Comparison of ENCODE assay signal across 29 cellular contexts in the genomic region with DNA sequence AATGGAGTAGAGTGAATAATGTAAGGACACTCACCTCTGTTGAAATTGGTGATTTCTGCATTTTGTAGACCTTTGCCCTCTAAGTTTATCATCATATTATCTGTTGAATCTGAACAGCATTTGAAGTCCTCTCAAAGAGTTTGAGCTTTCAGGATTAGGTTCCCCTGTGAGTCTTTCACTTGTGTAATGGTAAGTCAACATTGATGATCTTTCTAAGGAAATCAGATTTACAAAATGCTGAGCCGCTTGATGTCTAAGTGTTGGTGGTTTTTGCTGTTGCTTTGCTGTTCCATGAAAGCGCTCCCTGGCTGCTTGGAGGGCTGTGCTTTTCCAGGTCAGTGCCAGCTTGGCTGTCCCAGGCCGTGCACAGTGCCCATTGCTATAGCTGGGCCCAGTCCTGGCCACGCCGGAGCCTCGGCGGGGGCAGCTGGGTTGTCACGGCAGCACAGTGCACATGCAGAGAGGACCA. TPM values are rescaled to one million over a fixed set of nuclear protein-coding genes. Genes with fewer than 3 reads are reported as not detected.
DNase-seq lines count a peak whose midpoint lies in the region; ATAC-seq and TF ChIP-seq lines count a peak whose summit lies in the region.
"Had no signal": no experiment of that assay in that cellular context is flagged by ENCODE, and none has a peak within 500 bp of the region (broad histone marks: within the 10 kb centered on the region; RNA-seq: fewer than 3 reads in every experiment).

No MANE protein-coding gene starts in this region.

- TF ChIP-seq RAD21 in liver (IDR thresholded peaks at IDR 0.05) = no peak

- no peak for DNase-seq in body of pancreas
- no peak for DNase-seq in gastrocnemius medialis
- no peak for DNase-seq in inferior parietal cortex (ENCODE audit: extremely low spot score)
- no peak for DNase-seq in activated naive CD4-positive, alpha-beta T cell treated with anti-CD3 and anti-CD28 coated beads, Interleukin-2, amount 50 U/mL, for 16 hours
- DNase-seq: activated CD4-positive, alpha-beta T cell treated with anti-CD3 and anti-CD28 coated beads for 48 hours; activated gamma-delta T cell; activated T-cell treated with anti-CD3 and anti-CD28 coated beads, Interleukin-2, amount 50 U/mL, for 24 hours; COR-L47; effector memory CD8-positive, alpha-beta T cell; erythroblast; NCI-H1436; NCI-H2081; PC-9; SHP77; sigmoid colon; stimulated activated CD4-positive, alpha-beta T cell treated with anti-CD3 and anti-CD28 coated beads, Interleukin-4, amount 100 ng/mL, for 1 hour; tibial artery had no signal

- in situ Hi-C loops in gastrocnemius medialis (cut with MboI; ENCODE audit: low sequenced_read_pairs in 4 of 4) = no loop called here

- peaks cover 0 to 54% (median 0%) of the 10 kb centered on the region in 11 experiments; a peak in 2 of 22 replicates for H4K20me1 ChIP-seq in BLaER1 treated with 17β-estradiol and CSF1 and Interleukin-3, amounts not matched to agents 10 nM and 100 nM

- no peak for TF ChIP-seq CTCF in body of pancreas (IDR thresholded peaks at IDR 0.05)
- TF ChIP-seq CTCF in liver (IDR thresholded peaks at IDR 0.05; ENCODE audit: low read depth, low read length, missing input control) = no peak
- TF ChIP-seq CTCF in gastrocnemius medialis (IDR thresholded peaks at IDR 0.05 in 4 of 5, conservative IDR thresholded peaks at IDR 0.05 in 1 of 5) = no peak

- no peak overlapping the region for H3K4me3 ChIP-seq in BLaER1 treated with 17β-estradiol and CSF1 and Interleukin-3, amounts not matched to agents 10 nM and 100 nM
- H3K4me3 ChIP-seq in body of pancreas (no peak overlapping the region), liver (ENCODE audit: low read depth in 1 of 3, low read length in 3 of 3) (no peak overlapping the region), gastrocnemius medialis (no peak overlapping the region)
- H3K4me3 ChIP-seq: ascending aorta, cardiac muscle cell, PC-9, sigmoid colon, tibial artery had no signal

- H3K36me3 ChIP-seq in BLaER1 treated with 17β-estradiol and CSF1 and Interleukin-3, amounts not matched to agents 10 nM and 100 nM = peaks cover 35 to 74% (median 67%) of the 10 kb centered on the region in 11 experiments
- H3K36me3 ChIP-seq in body of pancreas (replicated peaks in 1 of 2; ENCODE audit: insufficient read depth in 1 of 2, low read depth in 2 of 2) (peaks cover 0 to 8% of the 10 kb centered on the region in 2 donors), liver (ENCODE audit: control insufficient read depth in 4 of 4, insufficient read depth in 3 of 4, low read depth in 1 of 4, low read length in 3 of 4) (peaks cover 1 to 12% (median 3%) of the 10 kb centered on the region in 4 donors), gastrocnemius medialis (peaks cover 0 to 38% of the 10 kb centered on the region in 2 donors)

- peaks cover 46 to 83% (median 70%) of the 10 kb centered on the region in 10 experiments for H3K4me1 ChIP-seq in BLaER1 treated with 17β-estradiol and CSF1 and Interleukin-3, amounts not matched to agents 10 nM and 100 nM
- H3K4me1 ChIP-seq in body of pancreas = peaks cover 73% of the 10 kb centered on the region
- peaks cover 14 to 54% (median 41%) of the 10 kb centered on the region in 4 donors for H3K4me1 ChIP-seq in liver (ENCODE audit: control insufficient read depth in 4 of 4, insufficient read depth in 4 of 4, low read length in 3 of 4)
- peaks cover 0 to 11% of the 10 kb centered on the region in 2 donors for H3K4me1 ChIP-seq in gastrocnemius medialis
- H3K4me1 ChIP-seq: ascending aorta, sigmoid colon, tibial artery had no signal

- peak overlapping the region in 8 of 11 experiments; percentile 53 to 77 (median 57); a peak in 14 of 22 replicates for H3K27ac ChIP-seq in BLaER1 treated with 17β-estradiol and CSF1 and Interleukin-3, amounts not matched to agents 10 nM and 100 nM
- H3K27ac ChIP-seq in body of pancreas (peak overlapping the region; percentile 8 to 61 (median 52)), liver (ENCODE audit: low read depth in 1 of 2, low read length in 2 of 2) (peak overlapping the region; percentile 83 to 87), gastrocnemius medialis (peak overlapping the region in 3 of 4 donors; percentile 70 to 75 (median 73))
- H3K27ac ChIP-seq: ascending aorta, PC-9, sigmoid colon, tibial artery had no signal

- intact Hi-C loops in body of pancreas (cut with DNase I) (no loop called here), gastrocnemius medialis (cut with DNase I; ENCODE audit: low total_unique reads) (no loop called here)

- peak overlapping the region in 4 of 11 experiments; percentile 15 to 36 (median 28); a peak in 3 of 22 replicates for H3K9ac ChIP-seq in BLaER1 treated with 17β-estradiol and CSF1 and Interleukin-3, amounts not matched to agents 10 nM and 100 nM
- H3K9ac ChIP-seq in liver (ENCODE audit: low read depth in 1 of 2, low read length in 2 of 2) = peak overlapping the region in 1 of 2 donors; percentile 11

- H3K9me3 ChIP-seq in BLaER1 treated with 17β-estradiol and CSF1 and Interleukin-3, amounts not matched to agents 10 nM and 100 nM (replicated peaks in 1 of 11) = peaks cover 0 to 21% (median 4%) of the 10 kb centered on the region in 11 experiments; a peak in 5 of 22 replicates
- H3K9me3 ChIP-seq in body of pancreas = no peaks in the 10 kb centered on the region
- H3K9me3 ChIP-seq in liver (ENCODE audit: control insufficient read depth in 4 of 4, low read length in 3 of 4) = no peaks in the 10 kb centered on the region
- no peaks in the 10 kb centered on the region for H3K9me3 ChIP-seq in gastrocnemius medialis
- H3K9me3 ChIP-seq: ascending aorta, sigmoid colon, tibial artery had no signal

- TF ChIP-seq POLR2A in body of pancreas (IDR thresholded peaks at IDR 0.05) (no peak), gastrocnemius medialis (IDR thresholded peaks at IDR 0.05) (no peak)

- H3K4me2 ChIP-seq in BLaER1 treated with 17β-estradiol and CSF1 and Interleukin-3, amounts not matched to agents 10 nM and 100 nM = peak overlapping the region; percentile 4 to 80 (median 67); a peak in 18 of 22 replicates
- H3K4me2 ChIP-seq: PC-9 had no signal

- WGBS in body of pancreas, 2 donors = 89 to 91% methylated on average over 8 of the region's 8 CpGs
- 43% methylated on average over 8 of the region's 8 CpGs for WGBS in liver

- H3K27me3 ChIP-seq in BLaER1 treated with 17β-estradiol and CSF1 and Interleukin-3, amounts not matched to agents 10 nM and 100 nM = no peaks in the 10 kb centered on the region
- H3K27me3 ChIP-seq in body of pancreas (no peaks in the 10 kb centered on the region), liver (ENCODE audit: control insufficient read depth in 4 of 4, insufficient read depth in 4 of 4, low read length in 3 of 4) (no peaks in the 10 kb centered on the region), gastrocnemius medialis (no peaks in the 10 kb centered on the region)
- H3K27me3 ChIP-seq: ascending aorta, cardiac muscle cell, sigmoid colon, tibial artery had no signal

- ATAC-seq in body of pancreas (no peak), gastrocnemius medialis (no peak), GM19023 (IDR thresholded peaks at IDR 0.05; ENCODE audit: unreplicated experiment) (no peak), GM18858 (IDR thresholded peaks at IDR 0.05; ENCODE audit: unreplicated experiment) (no peak)
- ATAC-seq: effector memory CD8-positive, alpha-beta T cell had no signal

TF ChIP-seq in liver, 16 proteins besides CTCF, POLR2A, EP300 and RAD21 (continues in another document):
- TF ChIP-seq NR2F2 (IDR thresholded peaks at IDR 0.05) (no peak), HNF4A (conservative IDR thresholded peaks at IDR 0.05) (peak; percentile 57 to 72), HNF4G (IDR thresholded peaks at IDR 0.05) (peak; percentile 37), FOXA1 (IDR thresholded peaks at IDR 0.05) (no peak), JUND (IDR thresholded peaks at IDR 0.05) (no peak), YY1 (IDR thresholded peaks at IDR 0.05) (peak; percentile 21), TAF1 (conservative IDR thresholded peaks at IDR 0.05) (no peak), EGR1 (IDR thresholded peaks at IDR 0.05; ENCODE audit: low read depth in 2 of 2) (no peak), RXRA (IDR thresholded peaks at IDR 0.05) (peak; percentile 24 to 53), FOXA2 (IDR thresholded peaks at IDR 0.05) (peak; percentile 39), GABPA (IDR thresholded peaks at IDR 0.05 in 1 of 2, conservative IDR thresholded peaks at IDR 0.05 in 1 of 2) (no peak)
- TF ChIP-seq, protein P1, sequence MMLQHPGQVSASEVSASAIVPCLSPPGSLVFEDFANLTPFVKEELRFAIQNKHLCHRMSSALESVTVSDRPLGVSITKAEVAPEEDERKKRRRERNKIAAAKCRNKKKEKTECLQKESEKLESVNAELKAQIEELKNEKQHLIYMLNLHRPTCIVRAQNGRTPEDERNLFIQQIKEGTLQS (IDR thresholded peaks at IDR 0.05) = peak; percentile 13
- TF ChIP-seq, protein P2, sequence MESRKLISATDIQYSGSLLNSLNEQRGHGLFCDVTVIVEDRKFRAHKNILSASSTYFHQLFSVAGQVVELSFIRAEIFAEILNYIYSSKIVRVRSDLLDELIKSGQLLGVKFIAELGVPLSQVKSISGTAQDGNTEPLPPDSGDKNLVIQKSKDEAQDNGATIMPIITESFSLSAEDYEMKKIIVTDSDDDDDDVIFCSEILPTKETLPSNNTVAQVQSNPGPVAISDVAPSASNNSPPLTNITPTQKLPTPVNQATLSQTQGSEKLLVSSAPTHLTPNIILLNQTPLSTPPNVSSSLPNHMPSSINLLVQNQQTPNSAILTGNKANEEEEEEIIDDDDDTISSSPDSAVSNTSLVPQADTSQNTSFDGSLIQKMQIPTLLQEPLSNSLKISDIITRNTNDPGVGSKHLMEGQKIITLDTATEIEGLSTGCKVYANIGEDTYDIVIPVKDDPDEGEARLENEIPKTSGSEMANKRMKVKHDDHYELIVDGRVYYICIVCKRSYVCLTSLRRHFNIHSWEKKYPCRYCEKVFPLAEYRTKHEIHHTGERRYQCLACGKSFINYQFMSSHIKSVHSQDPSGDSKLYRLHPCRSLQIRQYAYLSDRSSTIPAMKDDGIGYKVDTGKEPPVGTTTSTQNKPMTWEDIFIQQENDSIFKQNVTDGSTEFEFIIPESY (IDR thresholded peaks at IDR 0.05) = no peak
- TF ChIP-seq, protein P3, sequence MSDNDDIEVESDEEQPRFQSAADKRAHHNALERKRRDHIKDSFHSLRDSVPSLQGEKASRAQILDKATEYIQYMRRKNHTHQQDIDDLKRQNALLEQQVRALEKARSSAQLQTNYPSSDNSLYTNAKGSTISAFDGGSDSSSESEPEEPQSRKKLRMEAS (IDR thresholded peaks at IDR 0.05) = no peak

RNA-seq across cellular contexts. Expression of a gene that starts 33.8 kb away (rescaled TPM):
- total RNA-seq in body of pancreas (1 to 10 TPM in 1 of 2 donors, not detected in 1; 1.8 TPM), liver (not detected), gastrocnemius medialis (1 to 10 TPM in 1 of 4 donors, under 1 TPM in 1, not detected in 2; 0.16 to 1.0 TPM)
- under 1 TPM in 1 of 2 donors, not detected in 1; 0.05 TPM for polyA plus RNA-seq in liver
- total RNA-seq: ascending aorta; kidney epithelial cell; LHCN-M2; myocyte; PC-9; posterior vena cava; T-helper 2 cell treated with Interferon-gamma antibody and Interleukin-4, amounts not matched to agents 100 ng/mL and 5 ng/mL, for 36 hours had no signal
- polyA plus RNA-seq: AG04450 had no signal
